ENCODE assay signal across 8 cellular contexts in the genomic region with DNA sequence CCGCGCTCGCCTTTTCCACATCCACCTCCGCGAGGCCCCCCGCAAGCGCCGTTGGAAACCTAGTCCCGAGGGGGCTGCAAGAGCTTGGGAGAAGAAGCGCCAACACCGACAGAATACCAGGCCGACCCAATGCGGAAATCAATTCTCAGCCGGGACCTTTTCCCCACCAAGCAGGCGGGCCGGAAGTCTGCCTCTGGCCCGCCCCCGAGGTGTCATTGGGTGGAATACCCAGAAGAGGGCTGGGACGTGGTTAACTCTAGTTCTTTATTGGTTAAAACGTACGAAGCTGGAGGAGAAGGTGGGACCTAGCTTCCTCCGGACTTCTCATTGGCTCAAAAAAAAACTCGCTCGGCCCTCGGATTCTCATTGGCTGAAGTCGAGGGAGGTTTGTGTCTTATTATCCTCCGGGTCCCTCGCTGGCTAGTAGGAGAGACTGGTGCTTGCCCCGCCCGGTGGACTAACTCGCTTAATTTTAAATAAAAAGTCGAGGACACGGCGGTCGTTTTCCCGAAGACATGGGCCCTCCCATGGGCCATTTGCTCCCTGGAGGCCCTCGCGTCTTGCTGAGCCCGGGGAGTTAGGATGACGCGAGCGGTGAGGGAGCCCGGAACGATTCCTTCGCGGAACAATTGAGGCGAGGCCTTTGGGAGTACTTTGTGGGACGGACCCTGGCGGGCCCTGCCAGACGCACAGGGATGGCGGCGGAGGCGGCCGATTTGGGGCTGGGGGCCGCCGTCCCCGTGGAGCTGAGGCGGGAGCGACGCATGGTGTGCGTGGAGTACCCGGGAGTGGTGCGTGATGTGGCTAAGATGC. TPM values are rescaled to one million over a fixed set of nuclear protein-coding genes. Genes with fewer than 3 reads are reported as not detected.
DNase-seq lines count a peak whose midpoint lies in the region; TF ChIP-seq lines count a peak whose summit lies in the region.

A gene with protein sequence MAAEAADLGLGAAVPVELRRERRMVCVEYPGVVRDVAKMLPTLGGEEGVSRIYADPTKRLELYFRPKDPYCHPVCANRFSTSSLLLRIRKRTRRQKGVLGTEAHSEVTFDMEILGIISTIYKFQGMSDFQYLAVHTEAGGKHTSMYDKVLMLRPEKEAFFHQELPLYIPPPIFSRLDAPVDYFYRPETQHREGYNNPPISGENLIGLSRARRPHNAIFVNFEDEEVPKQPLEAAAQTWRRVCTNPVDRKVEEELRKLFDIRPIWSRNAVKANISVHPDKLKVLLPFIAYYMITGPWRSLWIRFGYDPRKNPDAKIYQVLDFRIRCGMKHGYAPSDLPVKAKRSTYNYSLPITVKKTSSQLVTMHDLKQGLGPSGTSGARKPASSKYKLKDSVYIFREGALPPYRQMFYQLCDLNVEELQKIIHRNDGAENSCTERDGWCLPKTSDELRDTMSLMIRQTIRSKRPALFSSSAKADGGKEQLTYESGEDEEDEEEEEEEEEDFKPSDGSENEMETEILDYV (plus strand): TSS at position 681 of the 813 bp plus-strand sequence. CDS start 15 bp downstream, at position 696.

- peak; percentile 99 for DNase-seq in GF-D8 (lab: John Stamatoyannopoulos, UW)
- peak; percentile 95 for DNase-seq in HEK293T (ENCODE audit: extremely low spot score)
- peak; percentile 100 for DNase-seq in MV-4-11 (lab: John Stamatoyannopoulos, UW)
- peak; percentile 99 for DNase-seq in SK-MEL-5 (ENCODE audit: low read depth, low spot score)
- DNase-seq in activated naive CD4-positive, alpha-beta T cell treated with Interleukin-2 at 50 U/mL for 16 hours: peak; percentile 93
- peak; percentile 99 for DNase-seq in foreskin melanocyte

- H3K4me3 ChIP-seq in neuron (ENCODE audit: low read length) (peak within 1 kb of the TSS; percentile 98), subcutaneous abdominal adipose tissue (ENCODE audit: low read depth in 1 of 5, low read length in 5 of 5) (peak within 1 kb of the TSS; percentile 93 to 97 (median 96))

- no peaks in the 10 kb centered on the region for H3K27me3 ChIP-seq in neuron (ENCODE audit: insufficient read depth, low read length)
- no peaks in the 10 kb centered on the region for H3K27me3 ChIP-seq in subcutaneous abdominal adipose tissue (ENCODE audit: control insufficient read depth in 5 of 5, insufficient read depth in 4 of 5, low read length in 5 of 5)

- in situ Hi-C loops in SK-MEL-5 (cut with HindIII; ENCODE audit: low pct_unique_long_range_greater_than_20kb, low sequenced_read_pairs): no loop called here

- H2AFZ ChIP-seq in neuron (ENCODE audit: low read depth, low read length): peak within 1 kb of the TSS; percentile 78

- H3K27ac ChIP-seq in subcutaneous abdominal adipose tissue (ENCODE audit: low read depth, low read length): peak within 1 kb of the TSS; percentile 92

- CTCF ChIA-PET in HEK293T (lab: Yijun Ruan, JAX): interaction anchor here (1.1 kb wide), 1 partner anchor 9 kb away, joined by 13 read pairs; no protein-coding TSS in a partner anchor

- H3K36me3 ChIP-seq in neuron (ENCODE audit: insufficient read depth, low read length): peaks cover 20% of the 10 kb centered on the region
- peaks cover 0 to 10% (median 4%) of the 10 kb centered on the region in 5 donors for H3K36me3 ChIP-seq in subcutaneous abdominal adipose tissue (ENCODE audit: control insufficient read depth in 5 of 5, insufficient read depth in 5 of 5, low read length in 5 of 5)

- H3K9ac ChIP-seq in subcutaneous abdominal adipose tissue (ENCODE audit: low read length in 5 of 5): peak within 1 kb of the TSS; percentile 79 to 99 (median 94)

- peaks cover 12% of the 10 kb centered on the region for H3K9me3 ChIP-seq in neuron (ENCODE audit: low read length)
- no peaks in the 10 kb centered on the region for H3K9me3 ChIP-seq in subcutaneous abdominal adipose tissue (ENCODE audit: control insufficient read depth in 5 of 5, low read length in 5 of 5)

- POLR2A ChIA-PET in HEK293T (lab: Yijun Ruan, JAX): interaction anchor here (0.7 to 1.7 kb wide), 21 partner anchors 9 to 428 kb away, joined by 3 to 20 read pairs (median 3); no protein-coding TSS in a partner anchor

- H3K4me1 ChIP-seq in neuron (ENCODE audit: insufficient read depth, low read length) (peaks cover 20% of the 10 kb centered on the region), subcutaneous abdominal adipose tissue (ENCODE audit: control insufficient read depth in 5 of 5, insufficient read depth in 5 of 5, low read length in 5 of 5) (peaks cover 6 to 45% (median 33%) of the 10 kb centered on the region in 5 donors)

TF ChIP-seq in HEK293T, 16 proteins besides CTCF, POLR2A, EP300 and RAD21:
- TF ChIP-seq LEF1 (IDR thresholded peaks at IDR 0.05; ENCODE audit: borderline replicate concordance) (no peak), CTBP1 (IDR thresholded peaks at IDR 0.05; ENCODE audit: borderline replicate concordance) (peak; percentile 88), PKNOX1 (IDR thresholded peaks at IDR 0.05) (no peak), SP1 (IDR thresholded peaks at IDR 0.05) (no peak), ELF4 (IDR thresholded peaks at IDR 0.05) (peak; percentile 71), TARDBP (IDR thresholded peaks at IDR 0.05) (no peak), NFRKB (IDR thresholded peaks at IDR 0.05) (peak; percentile 91), ZNF384 (IDR thresholded peaks at IDR 0.05) (no peak), FOXM1 (IDR thresholded peaks at IDR 0.05; ENCODE audit: borderline replicate concordance) (peak; percentile 68; the same call in 1 of the 2 replicates), SUZ12 (IDR thresholded peaks at IDR 0.05) (no peak), BHLHE40 (IDR thresholded peaks at IDR 0.05; ENCODE audit: borderline replicate concordance) (no peak), L3MBTL2 (conservative IDR thresholded peaks at IDR 0.05) (peak; percentile 65), HDGF (IDR thresholded peaks at IDR 0.05; ENCODE audit: borderline replicate concordance) (no peak), ARNT (IDR thresholded peaks at IDR 0.05) (0 out of 2 replicates have a peak, but pooled peaks have one; percentile 31), FOXK2 (IDR thresholded peaks at IDR 0.05) (no peak), FOXA1 (IDR thresholded peaks at IDR 0.05) (no peak)

RNA-seq across cellular contexts. Expression of the gene that starts here (rescaled TPM):
- 58.8 and 64.3 TPM in 2 replicates for total RNA-seq in SK-MEL-5 (2014; rRNA removed; shearing (Covaris generic))
- polyA plus RNA-seq in SK-MEL-5 (2015; cell fraction: cytosol; rRNA removed): 67.2 and 87.3 TPM in 2 replicates
- polyA plus RNA-seq in SK-MEL-5 (2015; cell fraction: nucleus; rRNA removed): 361 and 444 TPM in 2 replicates

Comparison
In these comparisons a context has a peak if more than half of its experiments do, and no peak if none do; other contexts are left out.
1. Peak in every context shown above with its lines: DNase-seq, H3K4me3 ChIP-seq and H3K27ac ChIP-seq.